Comparison of ENCODE assay signal across 1 cellular context in the genomic region with DNA sequence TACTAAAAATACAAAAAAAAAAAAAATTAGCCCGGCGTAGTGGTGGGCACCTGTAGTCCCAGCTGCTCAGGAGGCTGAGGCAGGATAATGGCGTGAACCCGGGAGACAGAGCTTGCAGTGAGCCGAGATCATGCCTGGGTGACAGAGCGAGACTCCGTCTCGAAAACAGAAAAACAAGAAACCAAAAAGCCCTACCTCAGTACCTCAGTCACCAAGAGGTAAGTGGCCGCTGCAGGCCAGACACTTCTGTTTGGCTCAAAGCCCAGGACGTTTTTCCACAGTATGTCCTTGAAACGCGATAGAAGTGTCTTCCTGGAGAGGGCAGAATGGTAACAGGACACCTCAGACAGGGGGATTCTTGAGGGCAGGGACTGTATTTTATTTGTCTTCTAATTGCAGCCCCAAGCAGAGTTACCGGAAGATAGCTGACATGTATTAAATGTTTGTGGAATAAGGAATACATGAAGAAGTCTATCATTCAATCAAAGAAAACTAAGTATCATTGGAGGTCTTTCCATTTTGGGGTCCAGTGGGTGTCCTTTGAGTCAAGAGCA.
A peak's percentile ranks its signal among the peaks of the same experiment; 100 is the strongest.
TF ChIP-seq lines count a peak whose summit lies in the region.

No MANE protein-coding gene starts in this region.

TF ChIP-seq in HEK293, 187 proteins besides CTCF, POLR2A, EP300 and RAD21 (continued from another document):
- TF ChIP-seq, protein P1, sequence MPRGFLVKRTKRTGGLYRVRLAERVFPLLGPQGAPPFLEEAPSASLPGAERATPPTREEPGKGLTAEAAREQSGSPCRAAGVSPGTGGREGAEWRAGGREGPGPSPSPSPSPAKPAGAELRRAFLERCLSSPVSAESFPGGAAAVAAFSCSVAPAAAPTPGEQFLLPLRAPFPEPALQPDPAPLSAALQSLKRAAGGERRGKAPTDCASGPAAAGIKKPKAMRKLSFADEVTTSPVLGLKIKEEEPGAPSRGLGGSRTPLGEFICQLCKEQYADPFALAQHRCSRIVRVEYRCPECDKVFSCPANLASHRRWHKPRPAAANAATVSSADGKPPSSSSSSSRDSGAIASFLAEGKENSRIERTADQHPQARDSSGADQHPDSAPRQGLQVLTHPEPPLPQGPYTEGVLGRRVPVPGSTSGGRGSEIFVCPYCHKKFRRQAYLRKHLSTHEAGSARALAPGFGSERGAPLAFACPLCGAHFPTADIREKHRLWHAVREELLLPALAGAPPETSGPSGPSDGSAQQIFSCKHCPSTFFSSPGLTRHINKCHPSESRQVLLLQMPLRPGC (tag by site-specific recombination; IDR thresholded peaks at IDR 0.05), result no peak
- TF ChIP-seq, protein P2, sequence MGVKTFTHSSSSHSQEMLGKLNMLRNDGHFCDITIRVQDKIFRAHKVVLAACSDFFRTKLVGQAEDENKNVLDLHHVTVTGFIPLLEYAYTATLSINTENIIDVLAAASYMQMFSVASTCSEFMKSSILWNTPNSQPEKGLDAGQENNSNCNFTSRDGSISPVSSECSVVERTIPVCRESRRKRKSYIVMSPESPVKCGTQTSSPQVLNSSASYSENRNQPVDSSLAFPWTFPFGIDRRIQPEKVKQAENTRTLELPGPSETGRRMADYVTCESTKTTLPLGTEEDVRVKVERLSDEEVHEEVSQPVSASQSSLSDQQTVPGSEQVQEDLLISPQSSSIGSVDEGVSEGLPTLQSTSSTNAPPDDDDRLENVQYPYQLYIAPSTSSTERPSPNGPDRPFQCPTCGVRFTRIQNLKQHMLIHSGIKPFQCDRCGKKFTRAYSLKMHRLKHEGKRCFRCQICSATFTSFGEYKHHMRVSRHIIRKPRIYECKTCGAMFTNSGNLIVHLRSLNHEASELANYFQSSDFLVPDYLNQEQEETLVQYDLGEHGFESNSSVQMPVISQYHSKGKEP (tag by site-specific recombination; IDR thresholded peaks at IDR 0.05), result 0 out of 2 replicates have a peak, but pooled peaks have one; percentile 2
- no peak for TF ChIP-seq ZNF174 (tag by site-specific recombination; IDR thresholded peaks at IDR 0.05)
- no peak for TF ChIP-seq ZBTB1 (tag by site-specific recombination; IDR thresholded peaks at IDR 0.05)
- peak; percentile 84 for TF ChIP-seq GLIS1 (tag by site-specific recombination; IDR thresholded peaks at IDR 0.05)
- no peak for TF ChIP-seq ZNF518A (tag by site-specific recombination; conservative IDR thresholded peaks at IDR 0.05; ENCODE audit: low read depth)
- no peak for TF ChIP-seq ZNF747 (tag by site-specific recombination; IDR thresholded peaks at IDR 0.05)
- no peak for TF ChIP-seq EGR2 (tag by site-specific recombination; IDR thresholded peaks at IDR 0.05; ENCODE audit: low read depth)
- TF ChIP-seq IKZF3 (tag by site-specific recombination; IDR thresholded peaks at IDR 0.05), result no peak
- TF ChIP-seq KLF8 (tag by site-specific recombination; IDR thresholded peaks at IDR 0.05), result no peak
- no peak for TF ChIP-seq ZNF426 (tag by site-specific recombination; IDR thresholded peaks at IDR 0.05)
- no peak for TF ChIP-seq GFI1B (tag by site-specific recombination; IDR thresholded peaks at IDR 0.05)
- 0 out of 2 replicates have a peak, but pooled peaks have one; percentile 10 for TF ChIP-seq HIC1 (tag by site-specific recombination; IDR thresholded peaks at IDR 0.05)
- TF ChIP-seq, protein P3, sequence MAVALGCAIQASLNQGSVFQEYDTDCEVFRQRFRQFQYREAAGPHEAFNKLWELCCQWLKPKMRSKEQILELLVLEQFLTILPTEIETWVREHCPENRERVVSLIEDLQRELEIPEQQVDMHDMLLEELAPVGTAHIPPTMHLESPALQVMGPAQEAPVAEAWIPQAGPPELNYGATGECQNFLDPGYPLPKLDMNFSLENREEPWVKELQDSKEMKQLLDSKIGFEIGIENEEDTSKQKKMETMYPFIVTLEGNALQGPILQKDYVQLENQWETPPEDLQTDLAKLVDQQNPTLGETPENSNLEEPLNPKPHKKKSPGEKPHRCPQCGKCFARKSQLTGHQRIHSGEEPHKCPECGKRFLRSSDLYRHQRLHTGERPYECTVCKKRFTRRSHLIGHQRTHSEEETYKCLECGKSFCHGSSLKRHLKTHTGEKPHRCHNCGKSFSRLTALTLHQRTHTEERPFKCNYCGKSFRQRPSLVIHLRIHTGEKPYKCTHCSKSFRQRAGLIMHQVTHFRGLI (tag by site-specific recombination; IDR thresholded peaks at IDR 0.05), result no peak
- TF ChIP-seq, protein P4, sequence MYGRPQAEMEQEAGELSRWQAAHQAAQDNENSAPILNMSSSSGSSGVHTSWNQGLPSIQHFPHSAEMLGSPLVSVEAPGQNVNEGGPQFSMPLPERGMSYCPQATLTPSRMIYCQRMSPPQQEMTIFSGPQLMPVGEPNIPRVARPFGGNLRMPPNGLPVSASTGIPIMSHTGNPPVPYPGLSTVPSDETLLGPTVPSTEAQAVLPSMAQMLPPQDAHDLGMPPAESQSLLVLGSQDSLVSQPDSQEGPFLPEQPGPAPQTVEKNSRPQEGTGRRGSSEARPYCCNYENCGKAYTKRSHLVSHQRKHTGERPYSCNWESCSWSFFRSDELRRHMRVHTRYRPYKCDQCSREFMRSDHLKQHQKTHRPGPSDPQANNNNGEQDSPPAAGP (tag by site-specific recombination; IDR thresholded peaks at IDR 0.05), result no peak
